Comparison of ENCODE assay signal across 20 cellular contexts in genomic region chr15:67911727-67912126, GRCh38.
DNase-seq lines count a peak whose midpoint lies in the region; ATAC-seq, FAIRE-seq and TF ChIP-seq lines count a peak whose summit lies in the region.
"Had no signal": no experiment of that assay in that cellular context is flagged by ENCODE, and none has a peak within 500 bp of the region (broad histone marks: within the 10 kb centered on the region; RNA-seq: fewer than 3 reads in every experiment).

No MANE protein-coding gene starts in this region.

- no peak overlapping the region for H3K4me3 ChIP-seq in coronary artery
- H3K4me3 ChIP-seq: HAP-1, Peyer's patch had no signal

- TF ChIP-seq CTCF in coronary artery (IDR thresholded peaks at IDR 0.05) = no peak

- POLR2A ChIA-PET in HEK293T (lab: Yijun Ruan, JAX) = no interaction called here

- CTCF ChIA-PET in HEK293T (lab: Yijun Ruan, JAX) = no interaction called here

- FAIRE-seq in RCC 7860 (lab: Jason Lieb, UNC) = no peak

- no peak for DNase-seq in coronary artery (ENCODE audit: low spot score)
- no peak for DNase-seq in RCC 7860 (ENCODE audit: low spot score)
- DNase-seq in HEK293T (ENCODE audit: extremely low spot score) = no peak
- DNase-seq in NCI-H187 treated with DMSO at 0.1 percent for 48 hours (lab: John Stamatoyannopoulos, UW) = no peak
- no peak for DNase-seq in occipital lobe (lab: John Stamatoyannopoulos, UW)
- DNase-seq: ACHN, AML-193, COR-L47, NCI-H1417, NCI-H2029 treated with DMSO at 0.1 percent for 48 hours, NCI-H510A treated with DMSO at 0.1 percent for 48 hours, Peyer's patch, Right ventricle myocardium superior, SK-N-SH, T-cell, T1000 had no signal

- H3K27ac ChIP-seq in coronary artery = peak overlapping the region; percentile 24 to 50
- H3K27ac ChIP-seq: Peyer's patch had no signal

- ATAC-seq in GM18861 (IDR thresholded peaks at IDR 0.05; ENCODE audit: unreplicated experiment) (peak; percentile 46), GM21529 (IDR thresholded peaks at IDR 0.05; ENCODE audit: unreplicated experiment) (peak; percentile 61), HG03442 (IDR thresholded peaks at IDR 0.05; ENCODE audit: unreplicated experiment) (peak; percentile 63)
- ATAC-seq: T-cell had no signal

TF ChIP-seq in HEK293T, 16 proteins besides CTCF, POLR2A, EP300 and RAD21:
- TF ChIP-seq SP1 (IDR thresholded peaks at IDR 0.05) (no peak), HDGF (IDR thresholded peaks at IDR 0.05; ENCODE audit: borderline replicate concordance) (no peak), NFRKB (IDR thresholded peaks at IDR 0.05) (no peak), FOXK2 (IDR thresholded peaks at IDR 0.05) (no peak), ARNT (IDR thresholded peaks at IDR 0.05) (no peak), BHLHE40 (IDR thresholded peaks at IDR 0.05; ENCODE audit: borderline replicate concordance) (no peak), SUZ12 (IDR thresholded peaks at IDR 0.05) (no peak), L3MBTL2 (conservative IDR thresholded peaks at IDR 0.05) (no peak), ZNF384 (IDR thresholded peaks at IDR 0.05) (no peak), PKNOX1 (IDR thresholded peaks at IDR 0.05) (no peak), FOXA1 (IDR thresholded peaks at IDR 0.05) (no peak), ELF4 (IDR thresholded peaks at IDR 0.05) (no peak), LEF1 (IDR thresholded peaks at IDR 0.05; ENCODE audit: borderline replicate concordance) (no peak), TARDBP (IDR thresholded peaks at IDR 0.05) (no peak)
TF ChIP-seq in HEK293T: peak in this region for 0.
